1 cellular context compared by ENCODE assay signal in genomic region chr20:32356935-32357868, GRCh38.
TF ChIP-seq lines count a peak whose summit lies in the region.

No MANE protein-coding gene starts in this region.

TF ChIP-seq in HepG2, 621 proteins besides CTCF, POLR2A, EP300 and RAD21 (continued from another document and continues in another):
- TF ChIP-seq LRRFIP1 (CRISPR knock-in tag; conservative IDR thresholded peaks at IDR 0.05): no peak
- 0 out of 2 replicates have a peak, but pooled peaks have one; percentile 73 for TF ChIP-seq ZNF619 (CRISPR knock-in tag; IDR thresholded peaks at IDR 0.05)
- TF ChIP-seq SNAPC2 (CRISPR knock-in tag; IDR thresholded peaks at IDR 0.05): 0 out of 2 replicates have a peak, but pooled peaks have one; percentile 11
- 0 out of 2 replicates have a peak, but pooled peaks have one; percentile 0 for TF ChIP-seq ZSCAN22 (CRISPR knock-in tag; IDR thresholded peaks at IDR 0.05)
- TF ChIP-seq ZNF83 (CRISPR knock-in tag; IDR thresholded peaks at IDR 0.05; ENCODE audit: borderline replicate concordance): no peak
- 0 out of 2 replicates have a peak, but pooled peaks have one; percentile 31 for TF ChIP-seq RARG (CRISPR knock-in tag; IDR thresholded peaks at IDR 0.05; ENCODE audit: low read depth)
- TF ChIP-seq PAWR (CRISPR knock-in tag; IDR thresholded peaks at IDR 0.05; ENCODE audit: borderline replicate concordance): 0 out of 2 replicates have a peak, but pooled peaks have one; percentile 46
- no peak for TF ChIP-seq ZBTB34 (CRISPR knock-in tag; IDR thresholded peaks at IDR 0.05)
- 0 out of 2 replicates have a peak, but pooled peaks have one; percentile 34 for TF ChIP-seq ZNF274 (CRISPR knock-in tag; IDR thresholded peaks at IDR 0.05)
- TF ChIP-seq ZNF558 (CRISPR knock-in tag; IDR thresholded peaks at IDR 0.05; ENCODE audit: borderline replicate concordance): peak; percentile 68; the same call in 1 of the 2 replicates
- no peak for TF ChIP-seq STAT5B (CRISPR knock-in tag; IDR thresholded peaks at IDR 0.05)
- TF ChIP-seq MZF1 (CRISPR knock-in tag; IDR thresholded peaks at IDR 0.05; ENCODE audit: borderline replicate concordance): no peak
- TF ChIP-seq ZNF7 (CRISPR knock-in tag; IDR thresholded peaks at IDR 0.05): 0 out of 2 replicates have a peak, but pooled peaks have one; percentile 5
- peak; percentile 26; the same call in 1 of the 2 replicates for TF ChIP-seq ERF (CRISPR knock-in tag; IDR thresholded peaks at IDR 0.05)
- TF ChIP-seq ZNF703 (CRISPR knock-in tag; IDR thresholded peaks at IDR 0.05; ENCODE audit: borderline replicate concordance): peak; percentile 85; the same call in 1 of the 2 replicates
- 0 out of 2 replicates have a peak, but pooled peaks have one; percentile 21 for TF ChIP-seq ZNF121 (CRISPR knock-in tag; IDR thresholded peaks at IDR 0.05)
- peak; percentile 83; the same call in 1 of the 2 replicates for TF ChIP-seq NCOA1 (CRISPR knock-in tag; IDR thresholded peaks at IDR 0.05)
- peak; percentile 75; the same call in 1 of the 2 replicates for TF ChIP-seq NFE2L1 (CRISPR knock-in tag; IDR thresholded peaks at IDR 0.05; ENCODE audit: borderline replicate concordance)
- TF ChIP-seq ZNF615 (CRISPR knock-in tag; IDR thresholded peaks at IDR 0.05; ENCODE audit: borderline replicate concordance): 0 out of 2 replicates have a peak, but pooled peaks have one; percentile 60
- TF ChIP-seq TSC22D2 (CRISPR knock-in tag; IDR thresholded peaks at IDR 0.05; ENCODE audit: borderline replicate concordance): no peak
- TF ChIP-seq ZNF782 (CRISPR knock-in tag; IDR thresholded peaks at IDR 0.05; ENCODE audit: borderline replicate concordance): 0 out of 2 replicates have a peak, but pooled peaks have one; percentile 6
- 0 out of 2 replicates have a peak, but pooled peaks have one; percentile 31 for TF ChIP-seq ZNF644 (CRISPR knock-in tag; IDR thresholded peaks at IDR 0.05; ENCODE audit: low read depth)
- TF ChIP-seq MYNN (CRISPR knock-in tag; IDR thresholded peaks at IDR 0.05; ENCODE audit: low read depth): 0 out of 2 replicates have a peak, but pooled peaks have one; percentile 65
- TF ChIP-seq NFE2 (CRISPR knock-in tag; IDR thresholded peaks at IDR 0.05): peak; percentile 12; the same call in 1 of the 2 replicates
- TF ChIP-seq MED8 (CRISPR knock-in tag; IDR thresholded peaks at IDR 0.05; ENCODE audit: insufficient replicate concordance): peak; percentile 26
- peak; percentile 97; the same call in 1 of the 2 replicates for TF ChIP-seq ZNF567 (CRISPR knock-in tag; IDR thresholded peaks at IDR 0.05; ENCODE audit: borderline replicate concordance)
- TF ChIP-seq RCOR2 (CRISPR knock-in tag; IDR thresholded peaks at IDR 0.05): peak; percentile 23; the same call in 1 of the 2 replicates
- TF ChIP-seq HNF4G (IDR thresholded peaks at IDR 0.05; ENCODE audit: borderline replicate concordance, low read depth, low read length): no peak
- TF ChIP-seq HNF4G (CRISPR knock-in tag; IDR thresholded peaks at IDR 0.05; ENCODE audit: borderline replicate concordance, low read depth): peak; percentile 83
- no peak for TF ChIP-seq ZFP1 (CRISPR knock-in tag; IDR thresholded peaks at IDR 0.05)
- TF ChIP-seq IKZF5 (CRISPR knock-in tag; IDR thresholded peaks at IDR 0.05): no peak
- TF ChIP-seq ZNF142 (CRISPR knock-in tag; IDR thresholded peaks at IDR 0.05): peak; percentile 86; the same call in 1 of the 2 replicates
- TF ChIP-seq, protein P1, sequence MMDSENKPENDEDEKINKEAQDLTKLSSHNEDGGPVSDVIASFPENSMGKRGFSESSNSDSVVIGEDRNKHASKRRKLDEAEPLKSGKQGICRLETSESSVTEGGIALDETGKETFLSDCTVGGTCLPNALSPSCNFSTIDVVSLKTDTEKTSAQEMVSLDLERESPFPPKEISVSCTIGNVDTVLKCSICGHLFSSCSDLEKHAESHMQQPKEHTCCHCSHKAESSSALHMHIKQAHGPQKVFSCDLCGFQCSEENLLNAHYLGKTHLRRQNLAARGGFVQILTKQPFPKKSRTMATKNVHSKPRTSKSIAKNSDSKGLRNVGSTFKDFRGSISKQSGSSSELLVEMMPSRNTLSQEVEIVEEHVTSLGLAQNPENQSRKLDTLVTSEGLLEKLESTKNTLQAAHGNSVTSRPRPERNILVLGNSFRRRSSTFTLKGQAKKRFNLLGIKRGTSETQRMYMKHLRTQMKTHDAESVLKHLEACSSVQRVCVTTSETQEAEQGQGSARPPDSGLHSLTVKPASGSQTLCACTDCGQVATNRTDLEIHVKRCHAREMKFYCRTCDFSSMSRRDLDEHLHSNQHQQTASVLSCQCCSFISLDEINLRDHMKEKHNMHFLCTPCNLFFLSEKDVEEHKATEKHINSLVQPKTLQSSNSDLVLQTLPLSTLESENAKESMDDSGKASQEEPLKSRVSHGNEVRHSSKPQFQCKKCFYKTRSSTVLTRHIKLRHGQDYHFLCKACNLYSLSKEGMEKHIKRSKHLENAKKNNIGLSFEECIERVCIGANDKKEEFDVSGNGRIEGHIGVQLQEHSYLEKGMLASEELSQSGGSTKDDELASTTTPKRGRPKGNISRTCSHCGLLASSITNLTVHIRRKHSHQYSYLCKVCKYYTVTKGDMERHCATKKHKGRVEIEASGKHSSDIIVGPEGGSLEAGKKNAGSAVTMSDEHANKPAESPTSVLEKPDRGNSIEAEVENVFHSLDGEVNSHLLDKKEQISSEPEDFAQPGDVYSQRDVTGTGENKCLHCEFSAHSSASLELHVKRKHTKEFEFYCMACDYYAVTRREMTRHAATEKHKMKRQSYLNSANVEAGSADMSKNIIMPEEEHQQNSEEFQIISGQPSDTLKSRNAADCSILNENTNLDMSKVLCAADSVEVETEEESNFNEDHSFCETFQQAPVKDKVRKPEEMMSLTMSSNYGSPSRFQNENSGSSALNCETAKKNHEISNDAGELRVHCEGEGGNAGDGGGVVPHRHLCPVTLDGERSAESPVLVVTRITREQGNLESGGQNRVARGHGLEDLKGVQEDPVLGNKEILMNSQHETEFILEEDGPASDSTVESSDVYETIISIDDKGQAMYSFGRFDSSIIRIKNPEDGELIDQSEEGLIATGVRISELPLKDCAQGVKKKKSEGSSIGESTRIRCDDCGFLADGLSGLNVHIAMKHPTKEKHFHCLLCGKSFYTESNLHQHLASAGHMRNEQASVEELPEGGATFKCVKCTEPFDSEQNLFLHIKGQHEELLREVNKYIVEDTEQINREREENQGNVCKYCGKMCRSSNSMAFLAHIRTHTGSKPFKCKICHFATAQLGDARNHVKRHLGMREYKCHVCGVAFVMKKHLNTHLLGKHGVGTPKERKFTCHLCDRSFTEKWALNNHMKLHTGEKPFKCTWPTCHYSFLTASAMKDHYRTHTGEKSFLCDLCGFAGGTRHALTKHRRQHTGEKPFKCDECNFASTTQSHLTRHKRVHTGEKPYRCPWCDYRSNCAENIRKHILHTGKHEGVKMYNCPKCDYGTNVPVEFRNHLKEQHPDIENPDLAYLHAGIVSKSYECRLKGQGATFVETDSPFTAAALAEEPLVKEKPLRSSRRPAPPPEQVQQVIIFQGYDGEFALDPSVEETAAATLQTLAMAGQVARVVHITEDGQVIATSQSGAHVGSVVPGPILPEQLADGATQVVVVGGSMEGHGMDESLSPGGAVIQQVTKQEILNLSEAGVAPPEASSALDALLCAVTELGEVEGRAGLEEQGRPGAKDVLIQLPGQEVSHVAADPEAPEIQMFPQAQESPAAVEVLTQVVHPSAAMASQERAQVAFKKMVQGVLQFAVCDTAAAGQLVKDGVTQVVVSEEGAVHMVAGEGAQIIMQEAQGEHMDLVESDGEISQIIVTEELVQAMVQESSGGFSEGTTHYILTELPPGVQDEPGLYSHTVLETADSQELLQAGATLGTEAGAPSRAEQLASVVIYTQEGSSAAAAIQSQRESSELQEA (CRISPR knock-in tag; IDR thresholded peaks at IDR 0.05; ENCODE audit: not compliant biosample characterization): no peak
- TF ChIP-seq ZNF207 (IDR thresholded peaks at IDR 0.05; ENCODE audit: borderline replicate concordance): no peak
- peak; percentile 47; the same call in 1 of the 2 replicates for TF ChIP-seq NR2F2 (IDR thresholded peaks at IDR 0.05; ENCODE audit: borderline replicate concordance, low read depth)
- peak; percentile 36; the same call in 1 of the 2 replicates for TF ChIP-seq ZMYM2 (CRISPR knock-in tag; IDR thresholded peaks at IDR 0.05)
- TF ChIP-seq ZNF3 (CRISPR knock-in tag; IDR thresholded peaks at IDR 0.05): peak; percentile 83; the same call in 1 of the 2 replicates
- 0 out of 2 replicates have a peak, but pooled peaks have one; percentile 27 for TF ChIP-seq ETV5 (CRISPR knock-in tag; IDR thresholded peaks at IDR 0.05; ENCODE audit: borderline replicate concordance)
- no peak for TF ChIP-seq LCORL (IDR thresholded peaks at IDR 0.05)
- TF ChIP-seq LCORL (CRISPR knock-in tag; IDR thresholded peaks at IDR 0.05): peak; percentile 90; the same call in 1 of the 2 replicates
